ENCODE assay signal across 11 cellular contexts in genomic region chr4:102578270-102578669, GRCh38.
"Had no signal": no experiment of that assay in that cellular context is flagged by ENCODE, and none has a peak within 500 bp of the region (broad histone marks: within the 10 kb centered on the region; RNA-seq: fewer than 3 reads in every experiment).

No MANE protein-coding gene starts in this region.

- H3K27ac Mint-ChIP-seq: progenitor cell of endocrine pancreas; stimulated activated memory B cell treated with anti-CD40 and anti-IgM and Interleukin-4, amounts not matched to agents 10 μg/mL and 1 μg/mL and 100 μg/mL, for 72 hours had no signal

- H3K4me3 ChIP-seq: ascending aorta, lung had no signal

- H3K27me3 ChIP-seq: ascending aorta, foreskin keratinocyte had no signal

- H3K9me3 ChIP-seq: ascending aorta had no signal

- H3K27ac ChIP-seq: ascending aorta, foreskin keratinocyte had no signal

- H3K4me1 ChIP-seq: ascending aorta had no signal

- DNase-seq: activated CD4-positive, alpha-beta T cell treated with anti-CD3 and anti-CD28 coated beads, Interleukin-2, amount 50 U/mL, for 48 hours; activated CD4-positive, CD25-positive, alpha-beta regulatory T cell treated with anti-CD3 and anti-CD28 coated beads, Interleukin-2, amount 50 U/mL, for 72 hours; activated naive CD4-positive, alpha-beta T cell treated with anti-CD3 and anti-CD28 coated beads, Interleukin-2, amount 50 U/mL, for 16 hours; foreskin keratinocyte; left colon; trophoblast cell had no signal

- H3K27me3 Mint-ChIP-seq: natural killer cell treated with Interleukin-12 subunit alpha and Interleukin-12 subunit beta and Interleukin-15 and Interleukin-18, amount 100 ng/mL, for 72 hours; progenitor cell of endocrine pancreas; stimulated activated memory B cell treated with anti-CD40 and anti-IgM and Interleukin-4, amounts not matched to agents 10 μg/mL and 1 μg/mL and 100 μg/mL, for 72 hours had no signal

- ATAC-seq: foreskin keratinocyte; left colon; natural killer cell treated with Interleukin-12 subunit alpha and Interleukin-12 subunit beta and Interleukin-15 and Interleukin-18, amount 100 ng/mL, for 72 hours; stimulated activated memory B cell treated with anti-CD40 and anti-IgM and Interleukin-4, amounts not matched to agents 10 μg/mL and 1 μg/mL and 100 μg/mL, for 72 hours had no signal

- H3K9me3 Mint-ChIP-seq: natural killer cell treated with Interleukin-12 subunit alpha and Interleukin-12 subunit beta and Interleukin-15 and Interleukin-18, amount 100 ng/mL, for 72 hours; stimulated activated memory B cell treated with anti-CD40 and anti-IgM and Interleukin-4, amounts not matched to agents 10 μg/mL and 1 μg/mL and 100 μg/mL, for 72 hours had no signal

- H3K4me3 Mint-ChIP-seq: natural killer cell treated with Interleukin-12 subunit alpha and Interleukin-12 subunit beta and Interleukin-15 and Interleukin-18, amount 100 ng/mL, for 72 hours; stimulated activated memory B cell treated with anti-CD40 and anti-IgM and Interleukin-4, amounts not matched to agents 10 μg/mL and 1 μg/mL and 100 μg/mL, for 72 hours had no signal
